In genomic region chr2:98771771-98772521, GRCh38 we compare ENCODE assay signal across 9 cellular contexts. TPM values are rescaled to one million over a fixed set of nuclear protein-coding genes. Genes with fewer than 3 reads are reported as not detected.
DNase-seq lines count a peak whose midpoint lies in the region; ATAC-seq and TF ChIP-seq lines count a peak whose summit lies in the region.
"Had no signal": no experiment of that assay in that cellular context is flagged by ENCODE, and none has a peak within 500 bp of the region (broad histone marks: within the 10 kb centered on the region; RNA-seq: fewer than 3 reads in every experiment).

No MANE protein-coding gene starts in this region.

- intact Hi-C loops in left cardiac atrium (cut with DNase I) = no loop called here

- no peaks in the 10 kb centered on the region for H3K9me3 ChIP-seq in subcutaneous abdominal adipose tissue (ENCODE audit: control insufficient read depth in 5 of 5, low read length in 5 of 5)
- H3K9me3 ChIP-seq: A549 had no signal

- H3K36me3 ChIP-seq in subcutaneous abdominal adipose tissue (ENCODE audit: control insufficient read depth in 5 of 5, insufficient read depth in 5 of 5, low read length in 5 of 5) = no peaks in the 10 kb centered on the region

- H3K4me1 ChIP-seq in subcutaneous abdominal adipose tissue (ENCODE audit: control insufficient read depth in 5 of 5, insufficient read depth in 5 of 5, low read length in 5 of 5) = peaks cover 0 to 28% (median 11%) of the 10 kb centered on the region in 5 donors

- H3K27me3 ChIP-seq in subcutaneous abdominal adipose tissue (ENCODE audit: control insufficient read depth in 5 of 5, insufficient read depth in 4 of 5, low read length in 5 of 5) = peaks cover 0 to 8% (median 0%) of the 10 kb centered on the region in 5 donors

- peak overlapping the region in 3 of 5 donors; percentile 5 to 53 (median 25) for H3K4me3 ChIP-seq in subcutaneous abdominal adipose tissue (ENCODE audit: low read depth in 1 of 5, low read length in 5 of 5)
- H3K4me3 ChIP-seq: A549 had no signal

- no peak for TF ChIP-seq CTCF in GM20000 (IDR thresholded peaks at IDR 0.05; ENCODE audit: extremely low read depth, missing control alignments)

- ATAC-seq in left cardiac atrium = peak; percentile 20 to 40
- ATAC-seq: A549 had no signal

- peak overlapping the region in 1 of 5 donors; percentile 42 for H3K9ac ChIP-seq in subcutaneous abdominal adipose tissue (ENCODE audit: low read length in 5 of 5)

- DNase-seq in activated T-cell treated with anti-CD3 and anti-CD28 coated beads for 1 hour (ENCODE audit: low read depth) (peak; percentile 37), activated T-cell treated with anti-CD3 and anti-CD28 coated beads for 4 hours (no peak), left cardiac atrium (no peak), inferior parietal cortex (ENCODE audit: extremely low spot score) (no peak), NCI-H748 (lab: John Stamatoyannopoulos, UW; ENCODE audit: unreplicated experiment) (no peak), GM20000 (ENCODE audit: low spot score) (no peak)
- DNase-seq in activated CD8-positive, alpha-beta memory T cell treated with anti-CD3 and anti-CD28 coated beads, Interleukin-2, amount 50 U/mL, for 48 hours = peak; percentile 68

- H3K27ac ChIP-seq in subcutaneous abdominal adipose tissue (ENCODE audit: low read depth, low read length) = no peak overlapping the region
- H3K27ac ChIP-seq: A549 had no signal

RNA-seq across cellular contexts. Expression of gene MGAT4A, which starts 41.0 kb away (rescaled TPM):
- 10 to 100 TPM; 28.2 to 41.6 TPM for total RNA-seq in left cardiac atrium

Comparison
In these comparisons a context has a peak if more than half of its experiments do, and no peak if none do; other contexts are left out.
1. DNase-seq: peak in activated T-cell treated with anti-CD3 and anti-CD28 coated beads for 1 hour (single experiment) and activated CD8-positive, alpha-beta memory T cell treated with anti-CD3 and anti-CD28 coated beads, Interleukin-2, amount 50 U/mL, for 48 hours (single experiment); none in activated T-cell treated with anti-CD3 and anti-CD28 coated beads for 4 hours (single experiment), left cardiac atrium (single experiment), inferior parietal cortex (single experiment), NCI-H748 (single experiment) and GM20000 (single experiment).